1 cellular context compared by ENCODE assay signal in the genomic region with DNA sequence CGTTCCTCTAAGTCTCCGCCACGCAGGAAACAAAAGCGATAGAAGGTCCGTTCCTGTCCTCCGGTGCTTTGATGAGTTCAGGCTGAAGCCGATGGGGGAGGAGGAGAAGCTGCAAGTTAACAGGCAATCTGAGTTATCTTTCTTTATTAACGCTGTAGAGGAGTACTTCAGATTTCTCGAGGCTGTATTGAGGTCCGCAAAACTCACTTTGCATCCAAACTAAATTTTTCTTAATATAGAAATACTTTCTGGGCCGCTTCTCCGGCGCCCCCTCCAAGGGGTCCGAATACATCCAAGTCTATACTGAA.
TF ChIP-seq lines count a peak whose summit lies in the region.

No MANE protein-coding gene starts in this region.

TF ChIP-seq in IMR-90, 13 proteins besides CTCF, POLR2A, EP300 and RAD21 (continued from another document):
- TF ChIP-seq MXI1 (IDR thresholded peaks at IDR 0.05; ENCODE audit: borderline replicate concordance, low read depth, low read length), result no peak
- TF ChIP-seq, protein P1, sequence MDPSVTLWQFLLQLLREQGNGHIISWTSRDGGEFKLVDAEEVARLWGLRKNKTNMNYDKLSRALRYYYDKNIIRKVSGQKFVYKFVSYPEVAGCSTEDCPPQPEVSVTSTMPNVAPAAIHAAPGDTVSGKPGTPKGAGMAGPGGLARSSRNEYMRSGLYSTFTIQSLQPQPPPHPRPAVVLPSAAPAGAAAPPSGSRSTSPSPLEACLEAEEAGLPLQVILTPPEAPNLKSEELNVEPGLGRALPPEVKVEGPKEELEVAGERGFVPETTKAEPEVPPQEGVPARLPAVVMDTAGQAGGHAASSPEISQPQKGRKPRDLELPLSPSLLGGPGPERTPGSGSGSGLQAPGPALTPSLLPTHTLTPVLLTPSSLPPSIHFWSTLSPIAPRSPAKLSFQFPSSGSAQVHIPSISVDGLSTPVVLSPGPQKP (IDR thresholded peaks at IDR 0.05; ENCODE audit: borderline replicate concordance, low read depth, low read length), result no peak
- TF ChIP-seq CEBPB (IDR thresholded peaks at IDR 0.05; ENCODE audit: low read depth, low read length), result no peak
- TF ChIP-seq RFX5 (IDR thresholded peaks at IDR 0.05; ENCODE audit: low read depth, low read length), result no peak
